Comparison of ENCODE assay signal across 9 cellular contexts in the genomic region with DNA sequence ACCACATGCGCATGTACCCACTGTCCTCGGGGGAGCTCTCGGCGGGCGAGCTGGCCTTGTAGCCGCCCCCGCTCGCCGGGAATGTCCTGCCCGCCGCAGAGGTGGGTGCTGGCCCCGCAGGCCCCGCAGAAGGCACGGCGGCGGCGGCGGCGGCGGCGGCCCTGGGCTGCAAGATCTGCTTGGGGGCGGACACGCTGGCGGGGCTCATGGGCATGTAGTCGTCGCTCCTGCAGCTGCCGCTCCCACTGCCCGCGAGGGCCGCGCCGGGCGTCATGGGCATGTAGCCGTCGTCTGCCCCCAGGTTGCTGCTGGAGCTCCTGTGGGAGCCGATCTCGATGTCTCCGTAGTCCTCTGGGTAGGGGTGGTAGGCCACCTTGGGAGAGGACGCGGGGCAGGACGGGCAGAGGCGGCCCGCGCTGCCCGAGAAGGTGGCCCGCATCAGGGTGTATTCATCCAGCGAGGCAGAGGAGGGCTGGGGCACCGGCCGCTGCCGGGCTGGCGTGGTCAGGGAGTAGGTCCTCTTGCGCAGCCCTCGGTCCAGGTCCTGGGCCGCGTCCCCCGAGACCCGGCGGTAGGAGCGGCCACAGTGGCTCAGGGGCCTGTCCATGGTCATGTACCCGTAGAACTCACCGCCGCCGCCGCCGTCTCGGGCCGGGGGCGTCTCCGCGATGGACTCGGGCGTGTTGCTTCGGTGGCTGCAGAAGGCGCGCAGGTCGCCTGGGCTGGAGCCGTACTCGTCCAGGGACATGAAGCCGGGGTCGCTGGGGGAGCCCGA. TPM values are rescaled to one million over a fixed set of nuclear protein-coding genes. Genes with fewer than 3 reads are reported as not detected.
DNase-seq lines count a peak whose midpoint lies in the region; ATAC-seq, FAIRE-seq and TF ChIP-seq lines count a peak whose summit lies in the region.
"Had no signal": no experiment of that assay in that cellular context is flagged by ENCODE, and none has a peak within 500 bp of the region (broad histone marks: within the 10 kb centered on the region; RNA-seq: fewer than 3 reads in every experiment).

No MANE protein-coding gene starts in this region.

- no peak for TF ChIP-seq CTCF in H1 (IDR thresholded peaks at IDR 0.05; ENCODE audit: control extremely low read depth in 1 of 3, insufficient read depth in 1 of 3, low read depth in 1 of 3, low read length in 3 of 3)
- no peak for TF ChIP-seq CTCF in nephron (IDR thresholded peaks at IDR 0.05; ENCODE audit: unreplicated experiment in 3 of 3)

- H4K20me1 ChIP-seq in H1 (replicated peaks in 1 of 2; ENCODE audit: control insufficient read depth in 1 of 2, insufficient read depth in 2 of 2, low read length in 2 of 2): peaks cover 10 to 20% of the 10 kb centered on the region in 2 experiments

- H3K27ac Mint-ChIP-seq in nephron: no peak overlapping the region
- H3K27ac Mint-ChIP-seq in effector memory CD8-positive, alpha-beta T cell: no peak overlapping the region
- no peak overlapping the region for H3K27ac Mint-ChIP-seq in activated T-helper 17 cell treated with anti-CD3 and anti-CD28 coated beads, Interleukin-2, amount 50 U/mL, for 72 hours
- H3K27ac Mint-ChIP-seq in T-helper 2 cell treated with Interferon-gamma antibody and Interleukin-4, amounts not matched to agents 5 μg/mL and 100 μg/mL, for 36 hours: no peak overlapping the region

- H3K36me3 ChIP-seq in HUES48 (ENCODE audit: control insufficient read depth, insufficient read depth, low read length) (peaks cover 22% of the 10 kb centered on the region), H1 (ENCODE audit: control insufficient read depth in 2 of 4, insufficient read depth in 4 of 4, low read length in 3 of 4) (peaks cover 0 to 29% (median 11%) of the 10 kb centered on the region in 4 experiments; a peak in 4 of 8 replicates)
- H3K36me3 ChIP-seq: HAP-1 had no signal

- H4K5ac ChIP-seq in H1 (ENCODE audit: insufficient read length, low read depth, low read length): no peak overlapping the region

- H3K9me3 ChIP-seq in HUES48 (ENCODE audit: control insufficient read depth, insufficient read depth, low read length) (no peaks in the 10 kb centered on the region), H1 (ENCODE audit: insufficient read depth in 2 of 2, low read depth in 1 of 2, low read length in 1 of 2) (no peaks in the 10 kb centered on the region)
- H3K9me3 ChIP-seq: HAP-1 had no signal

- H3K27me3 ChIP-seq in HUES48 (ENCODE audit: control insufficient read depth, insufficient read depth, low read length) (0 out of 2 replicates have a peak, but pooled peaks cover 3% of the 10 kb centered on the region), H1 (replicated peaks in 1 of 4; ENCODE audit: control insufficient read depth in 3 of 4, extremely low read depth in 1 of 4, insufficient read depth in 3 of 4, low read length in 3 of 4) (no peaks in the 10 kb centered on the region; a peak in 2 of 7 replicates)

- no peak overlapping the region for H3K4ac ChIP-seq in H1 (replicated peaks; ENCODE audit: insufficient read length, low read depth, low read length)

- H3K9ac ChIP-seq in HUES48 (ENCODE audit: low read depth, low read length) (no peak overlapping the region; the same call in 1 of the 2 replicates), H1 (replicated peaks in 1 of 4; ENCODE audit: extremely low read depth in 1 of 4, low read depth in 3 of 4, low read length in 3 of 4) (peak overlapping the region in 1 of 4 experiments; percentile 42; a peak in 3 of 7 replicates)

- peak overlapping the region; percentile 92 for H4K8ac ChIP-seq in H1 (ENCODE audit: extremely low read depth, insufficient read depth, low read length)

- no peak for FAIRE-seq in H1 (lab: Jason Lieb, UNC)

- POLR2A ChIA-PET in H1 (lab: Charles Lee; ENCODE audit: partially characterized antibody): interaction anchor here (0.6 to 1.6 kb wide), 4 partner anchors 19 to 696 kb away, joined by 3 to 5 read pairs (median 4); no protein-coding TSS in a partner anchor

- no peaks in the 10 kb centered on the region for H3K9me3 Mint-ChIP-seq in nephron
- peaks cover 0 to 3% of the 10 kb centered on the region in 2 donors for H3K9me3 Mint-ChIP-seq in effector memory CD8-positive, alpha-beta T cell
- no peaks in the 10 kb centered on the region for H3K9me3 Mint-ChIP-seq in activated T-helper 17 cell treated with anti-CD3 and anti-CD28 coated beads, Interleukin-2, amount 50 U/mL, for 72 hours
- H3K9me3 Mint-ChIP-seq in T-helper 2 cell treated with Interferon-gamma antibody and Interleukin-4, amounts not matched to agents 5 μg/mL and 100 μg/mL, for 36 hours: no peaks in the 10 kb centered on the region

- H2BK15ac ChIP-seq in H1 (ENCODE audit: low read length): no peak overlapping the region

- no peak overlapping the region for H2BK5ac ChIP-seq in H1 (ENCODE audit: low read depth, low read length)

- H2BK12ac ChIP-seq in H1 (ENCODE audit: low read depth, low read length): no peak overlapping the region

- peak overlapping the region; percentile 84 to 89 for H3K4me2 ChIP-seq in H1 (ENCODE audit: insufficient read depth in 1 of 2, low read depth in 2 of 2, low read length in 2 of 2)

- H3K4me3 Mint-ChIP-seq in nephron: peak overlapping the region; percentile 30 to 72 (median 43)
- peak overlapping the region in 1 of 2 donors; percentile 29 for H3K4me3 Mint-ChIP-seq in effector memory CD8-positive, alpha-beta T cell
- no peak overlapping the region for H3K4me3 Mint-ChIP-seq in activated T-helper 17 cell treated with anti-CD3 and anti-CD28 coated beads, Interleukin-2, amount 50 U/mL, for 72 hours
- no peak overlapping the region for H3K4me3 Mint-ChIP-seq in T-helper 2 cell treated with Interferon-gamma antibody and Interleukin-4, amounts not matched to agents 5 μg/mL and 100 μg/mL, for 36 hours

- H3K4me3 ChIP-seq in HUES48 (ENCODE audit: low read depth, low read length) (peak overlapping the region; percentile 77), H1 (ENCODE audit: extremely low read depth in 1 of 4, insufficient read depth in 2 of 4, low read depth in 3 of 4, low read length in 4 of 4) (peak overlapping the region; percentile 34 to 69 (median 55))
- H3K4me3 ChIP-seq: HAP-1 had no signal

- H3K23ac ChIP-seq in H1 (ENCODE audit: insufficient read length): no peak overlapping the region

- TF ChIP-seq EP300 in H1 (IDR thresholded peaks at IDR 0.05; ENCODE audit: borderline replicate concordance in 1 of 2, low read depth in 2 of 2, low read length in 2 of 2): no peak

- no peak overlapping the region for H4K91ac ChIP-seq in H1 (replicated peaks; ENCODE audit: insufficient read length, low read length)

- H3K27ac ChIP-seq in HUES48 (ENCODE audit: low read depth, low read length) (no peak overlapping the region), H1 (ENCODE audit: low read depth, low read length) (no peak overlapping the region)

- H3K14ac ChIP-seq in H1 (ENCODE audit: insufficient read length): no peak overlapping the region

- 35% methylated on average over 61 of the region's 81 CpGs; no CpG with 5 or more reads in 1 of the 2 experiments for WGBS in H1 (ENCODE audit: extremely low coverage in 1 of 2, insufficient coverage in 1 of 2, insufficient read length in 1 of 2, insufficient replicate concordance in 2 of 2, low coverage in 1 of 2, low lambda C conversion rate in 2 of 2, missing lambda C conversion rate in 1 of 2), 2 experiments

- no peak overlapping the region for H2AK5ac ChIP-seq in H1 (ENCODE audit: low read depth, low read length)

- CTCF ChIA-PET in H1 (lab: Charles Lee; ENCODE audit: partially characterized antibody): interaction anchor here (0.6 to 2.1 kb wide), 25 partner anchors 12 to 653 kb away, joined by 3 to 9 read pairs (median 4); no protein-coding TSS in a partner anchor

- ATAC-seq in effector memory CD8-positive, alpha-beta T cell (replicated peaks): no peak
- ATAC-seq in activated T-helper 17 cell treated with anti-CD3 and anti-CD28 coated beads, Interleukin-2, amount 50 U/mL, for 72 hours (replicated peaks): no peak

- H3K36me3 Mint-ChIP-seq in nephron (ENCODE audit: low read depth): peaks cover 13% of the 10 kb centered on the region
- H3K36me3 Mint-ChIP-seq in effector memory CD8-positive, alpha-beta T cell (ENCODE audit: insufficient read depth): peaks cover 44% of the 10 kb centered on the region
- H3K36me3 Mint-ChIP-seq in activated T-helper 17 cell treated with anti-CD3 and anti-CD28 coated beads, Interleukin-2, amount 50 U/mL, for 72 hours (ENCODE audit: low read depth): no peaks in the 10 kb centered on the region
- peaks cover 14% of the 10 kb centered on the region for H3K36me3 Mint-ChIP-seq in T-helper 2 cell treated with Interferon-gamma antibody and Interleukin-4, amounts not matched to agents 5 μg/mL and 100 μg/mL, for 36 hours (ENCODE audit: low read depth)

- peaks cover 16% of the 10 kb centered on the region for H3K23me2 ChIP-seq in H1 (ENCODE audit: low read depth, low read length)

- no peak overlapping the region for H2AFZ ChIP-seq in H1 (ENCODE audit: low read length)

- peaks cover 6% of the 10 kb centered on the region for H3K79me1 ChIP-seq in H1 (ENCODE audit: low read depth, low read length)

- no peak for TF ChIP-seq RAD21 in H1 (IDR thresholded peaks at IDR 0.05 in 1 of 2, conservative IDR thresholded peaks at IDR 0.05 in 1 of 2; ENCODE audit: low read depth in 2 of 2, low read length in 2 of 2)

- no peak overlapping the region for H3K56ac ChIP-seq in H1 (replicated peaks; ENCODE audit: insufficient read length, low read depth, low read length)

- H3K4me1 ChIP-seq in HUES48 (ENCODE audit: control insufficient read depth, insufficient read depth, low read length) (peaks cover 25% of the 10 kb centered on the region), H1 (replicated peaks in 1 of 4; ENCODE audit: control insufficient read depth in 3 of 4, insufficient read depth in 4 of 4, low read length in 3 of 4) (peaks cover 3 to 23% (median 8%) of the 10 kb centered on the region in 4 experiments)

- peaks cover 25% of the 10 kb centered on the region for H3K4me1 Mint-ChIP-seq in nephron
- H3K4me1 Mint-ChIP-seq in effector memory CD8-positive, alpha-beta T cell (ENCODE audit: low read depth in 2 of 2): peaks cover 5 to 20% of the 10 kb centered on the region in 2 donors
- H3K4me1 Mint-ChIP-seq in activated T-helper 17 cell treated with anti-CD3 and anti-CD28 coated beads, Interleukin-2, amount 50 U/mL, for 72 hours: peaks cover 22% of the 10 kb centered on the region
- H3K4me1 Mint-ChIP-seq in T-helper 2 cell treated with Interferon-gamma antibody and Interleukin-4, amounts not matched to agents 5 μg/mL and 100 μg/mL, for 36 hours (ENCODE audit: low read depth): peaks cover 30% of the 10 kb centered on the region

- peaks cover 14 to 36% of the 10 kb centered on the region in 2 experiments for H3K79me2 ChIP-seq in H1 (ENCODE audit: control insufficient read depth in 1 of 2, insufficient read depth in 2 of 2, low read length in 2 of 2)

- peak overlapping the region; percentile 48 for H3K18ac ChIP-seq in H1 (ENCODE audit: extremely low read depth, low read length)

- TF ChIP-seq POLR2A in H1 (IDR thresholded peaks at IDR 0.05; ENCODE audit: control extremely low read depth in 1 of 2, low read depth in 2 of 2, low read length in 2 of 2): no peak

- H2BK20ac ChIP-seq in H1 (ENCODE audit: low read length): no peak overlapping the region

- no peak overlapping the region for H2BK120ac ChIP-seq in H1 (replicated peaks; ENCODE audit: low read depth, low read length)

- DNase-seq in 8988T: peak; percentile 31
- DNase-seq in H1 (ENCODE audit: low read depth in 1 of 2, low spot score in 2 of 2): no peak
- DNase-seq in effector memory CD8-positive, alpha-beta T cell: no peak
- DNase-seq in AG08395 (ENCODE audit: low spot score): no peak
- no peak for DNase-seq in T-helper 2 cell treated with Interferon-gamma antibody and Interleukin-4, amounts not matched to agents 5 μg/mL and 100 μg/mL, for 36 hours (ENCODE audit: low spot score)

- H3K27me3 Mint-ChIP-seq in nephron (ENCODE audit: low read depth): peaks cover 22% of the 10 kb centered on the region
- peaks cover 0 to 8% of the 10 kb centered on the region in 2 donors for H3K27me3 Mint-ChIP-seq in effector memory CD8-positive, alpha-beta T cell
- no peaks in the 10 kb centered on the region for H3K27me3 Mint-ChIP-seq in activated T-helper 17 cell treated with anti-CD3 and anti-CD28 coated beads, Interleukin-2, amount 50 U/mL, for 72 hours
- peaks cover 9% of the 10 kb centered on the region for H3K27me3 Mint-ChIP-seq in T-helper 2 cell treated with Interferon-gamma antibody and Interleukin-4, amounts not matched to agents 5 μg/mL and 100 μg/mL, for 36 hours (ENCODE audit: low read depth)

RNA-seq across cellular contexts. Expression of gene IRS2, which starts 2.4 kb away (rescaled TPM):
- total RNA-seq in H1 (2021; fragmentation: NEBNext Ultra II Directional; extraction: Animal tissue kit (Norgen Biotek cat#: 25700)): 16.7 and 17.0 TPM in 2 replicates
- 2.6 and 3.8 TPM in 2 replicates for polyA plus RNA-seq in H1 (2011; rRNA removed)
- 2.7 TPM for polyA plus RNA-seq in H1 (2011; cell fraction: cytosol; rRNA removed)
- polyA plus RNA-seq in H1 (2011; cell fraction: nucleus; rRNA removed): 5.0 TPM
- 4.8 to 6.0 TPM (median 5.3 TPM) in 4 replicates for polyA plus RNA-seq in H1 (2012, experiment 1 of 2)
- 3.8 TPM for polyA plus RNA-seq in H1 (2012, experiment 2 of 2)
- polyA plus RNA-seq in H1 (2013, experiment 1 of 2): 5.1 TPM
- polyA plus RNA-seq in H1 (2013, experiment 2 of 2): 5.3 TPM
- 1.7 and 2.3 TPM in 2 replicates for polyA minus RNA-seq in H1 (2011; rRNA and poly(A)+ RNA removed)
- 8.1 TPM for polyA minus RNA-seq in H1 (2011; cell fraction: cytosol; rRNA and poly(A)+ RNA removed)
- 15.0 TPM for polyA minus RNA-seq in H1 (2011; cell fraction: nucleus; rRNA and poly(A)+ RNA removed)
- 1 to 10 TPM; 2.3 to 2.7 TPM for total RNA-seq in activated T-helper 17 cell treated with anti-CD3 and anti-CD28 coated beads, Interleukin-2, amount 50 U/mL, for 72 hours

Comparison
In these comparisons a context has a peak if more than half of its experiments do, and no peak if none do; other contexts are left out.
1. H3K4me3 Mint-ChIP-seq: peak in nephron (3 of 3); none in activated T-helper 17 cell treated with anti-CD3 and anti-CD28 coated beads, Interleukin-2, amount 50 U/mL, for 72 hours (single experiment) and T-helper 2 cell treated with Interferon-gamma antibody and Interleukin-4, amounts not matched to agents 5 μg/mL and 100 μg/mL, for 36 hours (single experiment).